ENCODE assay signal across 9 cellular contexts in the genomic region with DNA sequence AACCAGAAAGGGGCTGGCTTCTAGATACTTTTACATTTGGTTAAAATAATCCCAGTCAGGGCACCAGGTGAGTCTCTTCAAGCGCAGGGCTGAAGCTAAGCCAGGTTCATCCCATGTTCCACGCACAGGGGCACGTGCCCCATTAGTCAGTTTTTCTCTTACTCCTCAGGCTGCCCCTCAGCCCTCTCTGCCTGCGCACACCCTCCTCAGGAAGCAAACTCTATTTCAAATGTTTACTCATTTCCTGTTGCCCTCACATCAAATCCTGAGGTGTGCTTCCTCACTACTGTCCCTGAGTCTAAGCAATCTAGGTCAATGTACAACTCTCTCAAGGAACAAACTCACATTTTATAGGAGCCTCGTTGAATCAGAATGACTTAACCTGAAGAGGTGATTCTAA. TPM values are rescaled to one million over a fixed set of nuclear protein-coding genes. Genes with fewer than 3 reads are reported as not detected.
A peak's percentile ranks its signal among the peaks of the same experiment; 100 is the strongest.
DNase-seq lines count a peak whose midpoint lies in the region; ATAC-seq and TF ChIP-seq lines count a peak whose summit lies in the region.
"Had no signal": no experiment of that assay in that cellular context is flagged by ENCODE, and none has a peak within 500 bp of the region (broad histone marks: within the 10 kb centered on the region; RNA-seq: fewer than 3 reads in every experiment).

No MANE protein-coding gene starts in this region.

- TF ChIP-seq POLR2A in GM18505 (IDR thresholded peaks at IDR 0.05; ENCODE audit: borderline replicate concordance, extremely low read depth, insufficient read depth, insufficient read length), result no peak

- peak overlapping the region; percentile 36 for H3K4me3 Mint-ChIP-seq in activated CD4-positive, alpha-beta T cell treated with anti-CD3 and anti-CD28 coated beads, Interleukin-2, amount 10 ng/mL, durations not matched to agents 24 days and 14 days
- H3K4me3 Mint-ChIP-seq in chondrocyte (ENCODE audit: unreplicated experiment), result no peak overlapping the region

- peak; percentile 43 for ATAC-seq in HG03108 (IDR thresholded peaks at IDR 0.05; ENCODE audit: unreplicated experiment)
- ATAC-seq in GM18505 (IDR thresholded peaks at IDR 0.05; ENCODE audit: unreplicated experiment), result no peak
- ATAC-seq in GM21367 (IDR thresholded peaks at IDR 0.05; ENCODE audit: unreplicated experiment), result no peak

- no peak for TF ChIP-seq CTCF in chondrocyte (IDR thresholded peaks at IDR 0.05)

- no peaks in the 10 kb centered on the region for H3K27me3 Mint-ChIP-seq in activated CD4-positive, alpha-beta T cell treated with anti-CD3 and anti-CD28 coated beads, Interleukin-2, amount 10 ng/mL, durations not matched to agents 24 days and 14 days
- no peaks in the 10 kb centered on the region for H3K27me3 Mint-ChIP-seq in chondrocyte (ENCODE audit: low read depth)

- DNase-seq in activated CD4-positive, alpha-beta T cell treated with anti-CD3 and anti-CD28 coated beads, Interleukin-2, amount 10 ng/mL, durations not matched to agents 24 days and 14 days, result peak; percentile 86
- no peak for DNase-seq in chondrocyte (ENCODE audit: low spot score)
- DNase-seq in stimulated activated CD4-positive, alpha-beta T cell treated with anti-CD3 and anti-CD28 coated beads, Interleukin-4, amount 100 ng/mL, for 4 hours, result peak; percentile 43 to 80
- DNase-seq in AG08395 (ENCODE audit: low spot score), result no peak
- DNase-seq in COR-L47 (lab: John Stamatoyannopoulos, UW), result no peak
- DNase-seq: NCI-H1092 treated with DMSO at 0.1 percent for 48 hours had no signal

- peak overlapping the region; percentile 81 for H3K27ac Mint-ChIP-seq in activated CD4-positive, alpha-beta T cell treated with anti-CD3 and anti-CD28 coated beads, Interleukin-2, amount 10 ng/mL, durations not matched to agents 24 days and 14 days
- peak overlapping the region; percentile 76 for H3K27ac Mint-ChIP-seq in chondrocyte (ENCODE audit: unreplicated experiment)

- H3K36me3 Mint-ChIP-seq in activated CD4-positive, alpha-beta T cell treated with anti-CD3 and anti-CD28 coated beads, Interleukin-2, amount 10 ng/mL, durations not matched to agents 24 days and 14 days (ENCODE audit: low read depth), result peaks cover 25% of the 10 kb centered on the region
- H3K36me3 Mint-ChIP-seq in chondrocyte (ENCODE audit: low read depth), result no peaks in the 10 kb centered on the region

- intact Hi-C loops in activated CD4-positive, alpha-beta T cell treated with anti-CD3 and anti-CD28 coated beads, Interleukin-2, amount 10 ng/mL, durations not matched to agents 24 days and 14 days (cut with micrococcal nuclease), result loop anchor here (2.0 to 10.0 kb wide), 4 partner anchors 487 to 1075 kb away; no protein-coding TSS in a partner anchor

- peaks cover 67% of the 10 kb centered on the region for H3K4me1 Mint-ChIP-seq in activated CD4-positive, alpha-beta T cell treated with anti-CD3 and anti-CD28 coated beads, Interleukin-2, amount 10 ng/mL, durations not matched to agents 24 days and 14 days
- peaks cover 63% of the 10 kb centered on the region for H3K4me1 Mint-ChIP-seq in chondrocyte (ENCODE audit: low read depth)

- H3K9me3 Mint-ChIP-seq in activated CD4-positive, alpha-beta T cell treated with anti-CD3 and anti-CD28 coated beads, Interleukin-2, amount 10 ng/mL, durations not matched to agents 24 days and 14 days, result peaks cover 18% of the 10 kb centered on the region
- H3K9me3 Mint-ChIP-seq in chondrocyte (ENCODE audit: low read depth), result no peaks in the 10 kb centered on the region

RNA-seq across cellular contexts. Expression of gene THBS1, which starts 48.5 kb away (rescaled TPM):
- 1.9 and 2.8 TPM in 2 replicates for total RNA-seq in activated CD4-positive, alpha-beta T cell treated with anti-CD3 and anti-CD28 coated beads, Interleukin-2, amount 10 ng/mL, durations not matched to agents 24 days and 14 days
- 1,967 to 2,361 TPM (median 2,311 TPM) in 3 replicates for total RNA-seq in chondrocyte

Comparison
In these comparisons a context has a peak if more than half of its experiments do, and no peak if none do; other contexts are left out.
1. DNase-seq: peak in activated CD4-positive, alpha-beta T cell treated with anti-CD3 and anti-CD28 coated beads, Interleukin-2, amount 10 ng/mL, durations not matched to agents 24 days and 14 days (single experiment) and stimulated activated CD4-positive, alpha-beta T cell treated with anti-CD3 and anti-CD28 coated beads, Interleukin-4, amount 100 ng/mL, for 4 hours (2 of 2); none in chondrocyte (single experiment), AG08395 (single experiment) and COR-L47 (single experiment).
2. RNA of gene THBS1, which starts 48.5 kb away (total RNA-seq): 1,967 to 2,361 TPM in chondrocyte; 1.9 to 2.8 TPM in activated CD4-positive, alpha-beta T cell treated with anti-CD3 and anti-CD28 coated beads, Interleukin-2, amount 10 ng/mL, durations not matched to agents 24 days and 14 days; every median in the first group is over 100 times any median in the second.